8 cellular contexts compared by ENCODE assay signal in the genomic region with DNA sequence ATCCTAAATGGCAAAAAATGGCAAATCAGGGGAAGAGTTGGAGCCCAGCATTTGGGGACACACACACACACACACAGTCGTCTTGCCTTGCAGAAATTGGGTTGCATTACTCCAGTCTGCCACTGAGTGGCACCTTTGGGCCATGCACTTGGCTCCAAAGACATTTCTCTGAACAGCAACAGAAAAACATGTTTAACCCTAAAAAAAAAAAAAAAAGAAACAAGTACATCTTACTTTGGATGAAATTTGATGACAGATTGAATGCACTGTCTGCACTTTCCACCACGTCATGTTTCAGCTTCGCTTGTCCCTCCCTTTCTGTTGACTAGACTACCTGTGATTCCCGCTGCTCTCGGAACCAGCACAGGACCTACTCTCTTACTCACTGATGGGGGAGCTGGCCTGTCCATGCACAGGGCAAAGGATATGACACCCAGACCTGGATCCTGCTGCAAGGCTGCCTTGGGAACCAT.
DNase-seq lines count a peak whose midpoint lies in the region; ATAC-seq and TF ChIP-seq lines count a peak whose summit lies in the region.

No MANE protein-coding gene starts in this region.

- TF ChIP-seq CTCF in OCI-LY1 (IDR thresholded peaks at IDR 0.05; ENCODE audit: low read length) (peak; percentile 91), fibroblast of mammary gland (conservative IDR thresholded peaks at IDR 0.05; ENCODE audit: control insufficient read depth, insufficient read depth, low read depth, low read length) (peak; percentile 97), neural progenitor cell (IDR thresholded peaks at IDR 0.05) (peak; percentile 92)

- no peaks in the 10 kb centered on the region for H3K9me2 ChIP-seq in OCI-LY1 (ENCODE audit: low read depth, low read length)

- no peaks in the 10 kb centered on the region for H3K79me2 ChIP-seq in OCI-LY1 (ENCODE audit: insufficient read depth, low read length)
- H3K79me2 ChIP-seq in neural progenitor cell (ENCODE audit: low read depth) = no peaks in the 10 kb centered on the region

- DNase-seq in H7 = peak; percentile 56
- peak; percentile 65 for DNase-seq in activated T-cell treated with anti-CD3 and anti-CD28 coated beads, Interleukin-2, amount 50 U/mL, for 4 hours
- peak; percentile 89 for DNase-seq in fibroblast of mammary gland (ENCODE audit: low read depth)
- DNase-seq in neural progenitor cell (ENCODE audit: low spot score) = peak; percentile 78
- DNase-seq in superior temporal gyrus (ENCODE audit: extremely low spot score) = peak; percentile 92

- H3K4me3 ChIP-seq in BLaER1 (no peak overlapping the region), H7 (ENCODE audit: insufficient read depth, low read depth, low read length) (no peak overlapping the region), OCI-LY1 (ENCODE audit: low read depth, low read length, poor library complexity, severe bottlenecking) (peak overlapping the region; percentile 30), fibroblast of mammary gland (ENCODE audit: control insufficient read depth, low read depth, low read length) (no peak overlapping the region), neural progenitor cell (no peak overlapping the region)

- no peak overlapping the region for H2AFZ ChIP-seq in OCI-LY1 (ENCODE audit: low read length)
- peak overlapping the region; percentile 19 for H2AFZ ChIP-seq in neural progenitor cell (replicated peaks)

- peaks cover 16% of the 10 kb centered on the region for H3K9me3 ChIP-seq in BLaER1
- H3K9me3 ChIP-seq in OCI-LY1 (ENCODE audit: low read length) = no peaks in the 10 kb centered on the region
- no peaks in the 10 kb centered on the region for H3K9me3 ChIP-seq in neural progenitor cell (ENCODE audit: low read depth)

- H3K27ac ChIP-seq in BLaER1 = no peak overlapping the region
- no peak overlapping the region for H3K27ac ChIP-seq in OCI-LY1 (ENCODE audit: low read depth, low read length, poor library complexity, severe bottlenecking)
- H3K27ac ChIP-seq in neural progenitor cell = no peak overlapping the region

- no peak overlapping the region for H3K4me3 Mint-ChIP-seq in activated T-cell treated with anti-CD3 and anti-CD28 coated beads, Interleukin-2, amount 50 U/mL, for 4 hours
- peak overlapping the region; percentile 50 for H3K4me3 Mint-ChIP-seq in neural progenitor cell

- H3K9me3 Mint-ChIP-seq in activated T-cell treated with anti-CD3 and anti-CD28 coated beads, Interleukin-2, amount 50 U/mL, for 4 hours = peaks cover 13% of the 10 kb centered on the region
- peaks cover 10% of the 10 kb centered on the region for H3K9me3 Mint-ChIP-seq in neural progenitor cell

- no peaks in the 10 kb centered on the region for H3K27me3 Mint-ChIP-seq in activated T-cell treated with anti-CD3 and anti-CD28 coated beads, Interleukin-2, amount 50 U/mL, for 4 hours (ENCODE audit: low read depth)
- no peaks in the 10 kb centered on the region for H3K27me3 Mint-ChIP-seq in neural progenitor cell (ENCODE audit: insufficient read depth, low read depth)

- no peaks in the 10 kb centered on the region for H3K36me3 Mint-ChIP-seq in activated T-cell treated with anti-CD3 and anti-CD28 coated beads, Interleukin-2, amount 50 U/mL, for 4 hours (ENCODE audit: insufficient read depth)
- peaks cover 3% of the 10 kb centered on the region for H3K36me3 Mint-ChIP-seq in neural progenitor cell

- H3K27me3 ChIP-seq in BLaER1 = no peaks in the 10 kb centered on the region
- H3K27me3 ChIP-seq in H7 (ENCODE audit: control insufficient read depth, insufficient read depth, low read length) = no peaks in the 10 kb centered on the region
- no peaks in the 10 kb centered on the region for H3K27me3 ChIP-seq in OCI-LY1 (ENCODE audit: insufficient read depth, low read length)
- no peaks in the 10 kb centered on the region for H3K27me3 ChIP-seq in neural progenitor cell

- peaks cover 53% of the 10 kb centered on the region for H3K4me1 Mint-ChIP-seq in activated T-cell treated with anti-CD3 and anti-CD28 coated beads, Interleukin-2, amount 50 U/mL, for 4 hours (ENCODE audit: low read depth)
- H3K4me1 Mint-ChIP-seq in neural progenitor cell = peaks cover 18% of the 10 kb centered on the region

- H3K4me1 ChIP-seq in BLaER1 = peaks cover 46% of the 10 kb centered on the region
- H3K4me1 ChIP-seq in OCI-LY1 (ENCODE audit: insufficient read depth, low read length, severe bottlenecking) = peaks cover 36% of the 10 kb centered on the region
- H3K4me1 ChIP-seq in neural progenitor cell = no peaks in the 10 kb centered on the region

- H3K9ac ChIP-seq in BLaER1 (no peak overlapping the region), OCI-LY1 (ENCODE audit: low read length) (no peak overlapping the region; the same call in 1 of the 2 replicates), neural progenitor cell (no peak overlapping the region)

- peak overlapping the region; percentile 5 for H3K27ac Mint-ChIP-seq in neural progenitor cell

- H4K20me1 ChIP-seq in BLaER1 (no peaks in the 10 kb centered on the region), OCI-LY1 (ENCODE audit: insufficient read depth, low read length) (no peaks in the 10 kb centered on the region), neural progenitor cell (ENCODE audit: low read depth) (no peaks in the 10 kb centered on the region)

- no peak for ATAC-seq in activated T-cell treated with anti-CD3 and anti-CD28 coated beads, Interleukin-2, amount 50 U/mL, for 4 hours
- no peak for ATAC-seq in HG02623 (IDR thresholded peaks at IDR 0.05; ENCODE audit: unreplicated experiment)

- H3K4me2 ChIP-seq in BLaER1 (peak overlapping the region; percentile 81), OCI-LY1 (ENCODE audit: low read length) (peak overlapping the region; percentile 53), neural progenitor cell (no peak overlapping the region)

- H3K36me3 ChIP-seq in BLaER1 (no peaks in the 10 kb centered on the region), H7 (replicated peaks; ENCODE audit: control insufficient read depth, insufficient read depth, low read length) (no peaks in the 10 kb centered on the region), OCI-LY1 (ENCODE audit: insufficient read depth, low read length) (no peaks in the 10 kb centered on the region), neural progenitor cell (no peaks in the 10 kb centered on the region)

- H3F3A ChIP-seq in OCI-LY1 (ENCODE audit: insufficient read depth, low read length) = no peaks in the 10 kb centered on the region
- H3F3A ChIP-seq in neural progenitor cell (ENCODE audit: low read depth) = no peaks in the 10 kb centered on the region
